In the genomic region with DNA sequence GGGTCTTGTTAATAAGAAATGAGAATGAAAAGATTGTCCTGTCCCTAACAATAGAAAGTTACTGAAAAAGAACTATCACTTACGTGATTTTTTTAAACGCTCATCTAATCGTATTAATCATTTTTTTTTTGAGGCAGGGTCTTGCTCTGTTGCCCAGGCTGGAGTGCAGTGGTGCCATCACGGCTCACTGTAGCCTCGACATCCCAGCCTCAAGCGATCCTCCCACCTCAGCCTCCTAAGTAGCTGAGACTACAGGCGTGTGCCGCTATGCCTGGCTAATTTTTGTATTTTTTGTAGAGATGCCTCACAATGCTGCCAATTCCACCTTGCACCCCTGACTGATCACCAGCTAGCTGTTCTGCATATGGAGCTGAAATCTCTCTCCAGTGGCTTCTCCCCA, we compare ENCODE assay signal across 2 cellular contexts.
TF ChIP-seq lines count a peak whose summit lies in the region.

No MANE protein-coding gene starts in this region.

TF ChIP-seq in GM23338, 12 proteins besides CTCF, POLR2A, EP300 and RAD21 (continued from another document):
- TF ChIP-seq, protein P1, sequence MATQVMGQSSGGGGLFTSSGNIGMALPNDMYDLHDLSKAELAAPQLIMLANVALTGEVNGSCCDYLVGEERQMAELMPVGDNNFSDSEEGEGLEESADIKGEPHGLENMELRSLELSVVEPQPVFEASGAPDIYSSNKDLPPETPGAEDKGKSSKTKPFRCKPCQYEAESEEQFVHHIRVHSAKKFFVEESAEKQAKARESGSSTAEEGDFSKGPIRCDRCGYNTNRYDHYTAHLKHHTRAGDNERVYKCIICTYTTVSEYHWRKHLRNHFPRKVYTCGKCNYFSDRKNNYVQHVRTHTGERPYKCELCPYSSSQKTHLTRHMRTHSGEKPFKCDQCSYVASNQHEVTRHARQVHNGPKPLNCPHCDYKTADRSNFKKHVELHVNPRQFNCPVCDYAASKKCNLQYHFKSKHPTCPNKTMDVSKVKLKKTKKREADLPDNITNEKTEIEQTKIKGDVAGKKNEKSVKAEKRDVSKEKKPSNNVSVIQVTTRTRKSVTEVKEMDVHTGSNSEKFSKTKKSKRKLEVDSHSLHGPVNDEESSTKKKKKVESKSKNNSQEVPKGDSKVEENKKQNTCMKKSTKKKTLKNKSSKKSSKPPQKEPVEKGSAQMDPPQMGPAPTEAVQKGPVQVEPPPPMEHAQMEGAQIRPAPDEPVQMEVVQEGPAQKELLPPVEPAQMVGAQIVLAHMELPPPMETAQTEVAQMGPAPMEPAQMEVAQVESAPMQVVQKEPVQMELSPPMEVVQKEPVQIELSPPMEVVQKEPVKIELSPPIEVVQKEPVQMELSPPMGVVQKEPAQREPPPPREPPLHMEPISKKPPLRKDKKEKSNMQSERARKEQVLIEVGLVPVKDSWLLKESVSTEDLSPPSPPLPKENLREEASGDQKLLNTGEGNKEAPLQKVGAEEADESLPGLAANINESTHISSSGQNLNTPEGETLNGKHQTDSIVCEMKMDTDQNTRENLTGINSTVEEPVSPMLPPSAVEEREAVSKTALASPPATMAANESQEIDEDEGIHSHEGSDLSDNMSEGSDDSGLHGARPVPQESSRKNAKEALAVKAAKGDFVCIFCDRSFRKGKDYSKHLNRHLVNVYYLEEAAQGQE (IDR thresholded peaks at IDR 0.05; ENCODE audit: unreplicated experiment) = no peak
- TF ChIP-seq POLR2AphosphoS5 (IDR thresholded peaks at IDR 0.05; ENCODE audit: low read depth) (no peak), EZH2phosphoT487 (IDR thresholded peaks at IDR 0.05; ENCODE audit: unreplicated experiment) (no peak), NANOG (IDR thresholded peaks at IDR 0.05; ENCODE audit: borderline replicate concordance) (no peak), STAT1 (IDR thresholded peaks at IDR 0.05; ENCODE audit: unreplicated experiment) (no peak), JUNB (IDR thresholded peaks at IDR 0.05; ENCODE audit: unreplicated experiment) (no peak), CREB1 (CRISPR knock-in tag; IDR thresholded peaks at IDR 0.05; ENCODE audit: low read depth) (no peak)
- TF ChIP-seq, protein P2, sequence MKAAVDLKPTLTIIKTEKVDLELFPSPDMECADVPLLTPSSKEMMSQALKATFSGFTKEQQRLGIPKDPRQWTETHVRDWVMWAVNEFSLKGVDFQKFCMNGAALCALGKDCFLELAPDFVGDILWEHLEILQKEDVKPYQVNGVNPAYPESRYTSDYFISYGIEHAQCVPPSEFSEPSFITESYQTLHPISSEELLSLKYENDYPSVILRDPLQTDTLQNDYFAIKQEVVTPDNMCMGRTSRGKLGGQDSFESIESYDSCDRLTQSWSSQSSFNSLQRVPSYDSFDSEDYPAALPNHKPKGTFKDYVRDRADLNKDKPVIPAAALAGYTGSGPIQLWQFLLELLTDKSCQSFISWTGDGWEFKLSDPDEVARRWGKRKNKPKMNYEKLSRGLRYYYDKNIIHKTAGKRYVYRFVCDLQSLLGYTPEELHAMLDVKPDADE (IDR thresholded peaks at IDR 0.05) = no peak
- TF ChIP-seq, protein P3, sequence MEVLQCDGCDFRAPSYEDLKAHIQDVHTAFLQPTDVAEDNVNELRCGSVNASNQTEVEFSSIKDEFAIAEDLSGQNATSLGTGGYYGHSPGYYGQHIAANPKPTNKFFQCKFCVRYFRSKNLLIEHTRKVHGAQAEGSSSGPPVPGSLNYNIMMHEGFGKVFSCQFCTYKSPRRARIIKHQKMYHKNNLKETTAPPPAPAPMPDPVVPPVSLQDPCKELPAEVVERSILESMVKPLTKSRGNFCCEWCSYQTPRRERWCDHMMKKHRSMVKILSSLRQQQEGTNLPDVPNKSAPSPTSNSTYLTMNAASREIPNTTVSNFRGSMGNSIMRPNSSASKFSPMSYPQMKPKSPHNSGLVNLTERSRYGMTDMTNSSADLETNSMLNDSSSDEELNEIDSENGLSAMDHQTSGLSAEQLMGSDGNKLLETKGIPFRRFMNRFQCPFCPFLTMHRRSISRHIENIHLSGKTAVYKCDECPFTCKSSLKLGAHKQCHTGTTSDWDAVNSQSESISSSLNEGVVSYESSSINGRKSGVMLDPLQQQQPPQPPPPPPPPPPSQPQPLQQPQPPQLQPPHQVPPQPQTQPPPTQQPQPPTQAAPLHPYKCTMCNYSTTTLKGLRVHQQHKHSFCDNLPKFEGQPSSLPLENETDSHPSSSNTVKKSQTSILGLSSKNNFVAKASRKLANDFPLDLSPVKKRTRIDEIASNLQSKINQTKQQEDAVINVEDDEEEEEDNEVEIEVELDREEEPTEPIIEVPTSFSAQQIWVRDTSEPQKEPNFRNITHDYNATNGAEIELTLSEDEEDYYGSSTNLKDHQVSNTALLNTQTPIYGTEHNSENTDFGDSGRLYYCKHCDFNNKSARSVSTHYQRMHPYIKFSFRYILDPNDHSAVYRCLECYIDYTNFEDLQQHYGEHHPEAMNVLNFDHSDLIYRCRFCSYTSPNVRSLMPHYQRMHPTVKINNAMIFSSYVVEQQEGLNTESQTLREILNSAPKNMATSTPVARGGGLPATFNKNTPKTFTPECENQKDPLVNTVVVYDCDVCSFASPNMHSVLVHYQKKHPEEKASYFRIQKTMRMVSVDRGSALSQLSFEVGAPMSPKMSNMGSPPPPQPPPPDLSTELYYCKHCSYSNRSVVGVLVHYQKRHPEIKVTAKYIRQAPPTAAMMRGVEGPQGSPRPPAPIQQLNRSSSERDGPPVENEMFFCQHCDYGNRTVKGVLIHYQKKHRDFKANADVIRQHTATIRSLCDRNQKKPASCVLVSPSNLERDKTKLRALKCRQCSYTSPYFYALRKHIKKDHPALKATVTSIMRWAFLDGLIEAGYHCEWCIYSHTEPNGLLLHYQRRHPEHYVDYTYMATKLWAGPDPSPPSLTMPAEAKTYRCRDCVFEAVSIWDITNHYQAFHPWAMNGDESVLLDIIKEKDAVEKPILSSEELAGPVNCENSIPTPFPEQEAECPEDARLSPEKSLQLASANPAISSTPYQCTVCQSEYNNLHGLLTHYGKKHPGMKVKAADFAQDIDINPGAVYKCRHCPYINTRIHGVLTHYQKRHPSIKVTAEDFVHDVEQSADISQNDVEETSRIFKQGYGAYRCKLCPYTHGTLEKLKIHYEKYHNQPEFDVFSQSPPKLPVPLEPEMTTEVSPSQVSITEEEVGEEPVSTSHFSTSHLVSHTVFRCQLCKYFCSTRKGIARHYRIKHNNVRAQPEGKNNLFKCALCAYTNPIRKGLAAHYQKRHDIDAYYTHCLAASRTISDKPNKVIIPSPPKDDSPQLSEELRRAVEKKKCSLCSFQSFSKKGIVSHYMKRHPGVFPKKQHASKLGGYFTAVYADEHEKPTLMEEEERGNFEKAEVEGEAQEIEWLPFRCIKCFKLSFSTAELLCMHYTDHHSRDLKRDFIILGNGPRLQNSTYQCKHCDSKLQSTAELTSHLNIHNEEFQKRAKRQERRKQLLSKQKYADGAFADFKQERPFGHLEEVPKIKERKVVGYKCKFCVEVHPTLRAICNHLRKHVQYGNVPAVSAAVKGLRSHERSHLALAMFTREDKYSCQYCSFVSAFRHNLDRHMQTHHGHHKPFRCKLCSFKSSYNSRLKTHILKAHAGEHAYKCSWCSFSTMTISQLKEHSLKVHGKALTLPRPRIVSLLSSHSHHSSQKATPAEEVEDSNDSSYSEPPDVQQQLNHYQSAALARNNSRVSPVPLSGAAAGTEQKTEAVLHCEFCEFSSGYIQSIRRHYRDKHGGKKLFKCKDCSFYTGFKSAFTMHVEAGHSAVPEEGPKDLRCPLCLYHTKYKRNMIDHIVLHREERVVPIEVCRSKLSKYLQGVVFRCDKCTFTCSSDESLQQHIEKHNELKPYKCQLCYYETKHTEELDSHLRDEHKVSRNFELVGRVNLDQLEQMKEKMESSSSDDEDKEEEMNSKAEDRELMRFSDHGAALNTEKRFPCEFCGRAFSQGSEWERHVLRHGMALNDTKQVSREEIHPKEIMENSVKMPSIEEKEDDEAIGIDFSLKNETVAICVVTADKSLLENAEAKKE (CRISPR knock-in tag; IDR thresholded peaks at IDR 0.05) = no peak
TF ChIP-seq in GM23338: peak in this region for 0.

TF ChIP-seq in WTC11, 78 proteins besides CTCF, POLR2A, EP300 and RAD21 (continued from another document):
- TF ChIP-seq ZNF232 (CRISPR knock-in tag; IDR thresholded peaks at IDR 0.05) = no peak
TF ChIP-seq in WTC11: peak in this region for 1.
